In genomic region chr15:66696770-66697169, GRCh38 we compare ENCODE assay signal across 23 cellular contexts. TPM values are rescaled to one million over a fixed set of nuclear protein-coding genes. Genes with fewer than 3 reads are reported as not detected.
DNase-seq lines count a peak whose midpoint lies in the region; ATAC-seq, FAIRE-seq and TF ChIP-seq lines count a peak whose summit lies in the region.
"Had no signal": no experiment of that assay in that cellular context is flagged by ENCODE, and none has a peak within 500 bp of the region (broad histone marks: within the 10 kb centered on the region; RNA-seq: fewer than 3 reads in every experiment).

No MANE protein-coding gene starts in this region.

- H2BK15ac ChIP-seq in H1 (ENCODE audit: low read length) = 0 out of 2 replicates have a peak overlapping the region, but pooled peaks have one; percentile 18
- no peak overlapping the region for H2BK15ac ChIP-seq in mesendoderm (replicated peaks; ENCODE audit: low read depth)

- H4K20me1 ChIP-seq in H1 (replicated peaks in 1 of 2; ENCODE audit: control insufficient read depth in 1 of 2, insufficient read depth in 2 of 2, low read length in 2 of 2) = no peaks in the 10 kb centered on the region
- H4K20me1 ChIP-seq: BLaER1 treated with 17β-estradiol and CSF1 and Interleukin-3, amounts not matched to agents 10 nM and 100 nM had no signal

- H2BK5ac ChIP-seq in H1 (ENCODE audit: low read depth, low read length) (no peak overlapping the region), mesendoderm (ENCODE audit: low read length) (no peak overlapping the region)

- H3K4me3 Mint-ChIP-seq in naive thymus-derived CD4-positive, alpha-beta T cell = no peak overlapping the region
- no peak overlapping the region for H3K4me3 Mint-ChIP-seq in activated naive CD4-positive, alpha-beta T cell treated with anti-CD3 and anti-CD28 coated beads, Interleukin-2, amount 10 ng/mL, durations not matched to agents 7 days and 5 days
- H3K4me3 Mint-ChIP-seq: B cell; CD4-positive, alpha-beta T cell; CD8-positive, alpha-beta T cell had no signal

- H3K23ac ChIP-seq in H1 (ENCODE audit: insufficient read length) (no peak overlapping the region), mesendoderm (ENCODE audit: low read length) (no peak overlapping the region)

- H3K4me1 Mint-ChIP-seq in naive thymus-derived CD4-positive, alpha-beta T cell = peaks cover 7 to 34% (median 29%) of the 10 kb centered on the region in 7 donors
- H3K4me1 Mint-ChIP-seq in activated naive CD4-positive, alpha-beta T cell treated with anti-CD3 and anti-CD28 coated beads, Interleukin-2, amount 10 ng/mL, durations not matched to agents 7 days and 5 days = peaks cover 40% of the 10 kb centered on the region

- no peak overlapping the region for H4K8ac ChIP-seq in H1 (ENCODE audit: extremely low read depth, insufficient read depth, low read length)
- no peak overlapping the region for H4K8ac ChIP-seq in mesendoderm (ENCODE audit: low read depth, low read length)

- no peak overlapping the region for H2BK120ac ChIP-seq in H1 (replicated peaks; ENCODE audit: low read depth, low read length)
- H2BK120ac ChIP-seq in mesendoderm (ENCODE audit: low read depth, low read length) = no peak overlapping the region

- TF ChIP-seq RAD21 in H1 (IDR thresholded peaks at IDR 0.05 in 1 of 2, conservative IDR thresholded peaks at IDR 0.05 in 1 of 2; ENCODE audit: low read depth in 2 of 2, low read length in 2 of 2) = no peak

- no peak overlapping the region for H3K14ac ChIP-seq in H1 (ENCODE audit: insufficient read length)

- no peak overlapping the region for H3K4me3 ChIP-seq in HEK293 (ENCODE audit: low read depth, low read length)
- H3K4me3 ChIP-seq in H1 (ENCODE audit: extremely low read depth in 1 of 4, insufficient read depth in 2 of 4, low read depth in 3 of 4, low read length in 4 of 4) = no peak overlapping the region
- no peak overlapping the region for H3K4me3 ChIP-seq in mesendoderm (ENCODE audit: low read length)
- H3K4me3 ChIP-seq in naive thymus-derived CD4-positive, alpha-beta T cell (ENCODE audit: low read length) = no peak overlapping the region
- H3K4me3 ChIP-seq: A549; BLaER1 treated with 17β-estradiol and CSF1 and Interleukin-3, amounts not matched to agents 10 nM and 100 nM had no signal

- no peaks in the 10 kb centered on the region for H3K36me3 Mint-ChIP-seq in naive thymus-derived CD4-positive, alpha-beta T cell
- no peaks in the 10 kb centered on the region for H3K36me3 Mint-ChIP-seq in activated naive CD4-positive, alpha-beta T cell treated with anti-CD3 and anti-CD28 coated beads, Interleukin-2, amount 10 ng/mL, durations not matched to agents 7 days and 5 days

- H3K4me1 ChIP-seq in HEK293 (ENCODE audit: control insufficient read depth, insufficient read depth, low read length) = peaks cover 4% of the 10 kb centered on the region
- peaks cover 0 to 10% (median 5%) of the 10 kb centered on the region in 4 experiments; a peak in 5 of 7 replicates for H3K4me1 ChIP-seq in H1 (replicated peaks in 1 of 4; ENCODE audit: control insufficient read depth in 3 of 4, insufficient read depth in 4 of 4, low read length in 3 of 4)
- H3K4me1 ChIP-seq in mesendoderm (ENCODE audit: control insufficient read depth, low read depth, low read length) = peaks cover 17% of the 10 kb centered on the region
- H3K4me1 ChIP-seq in naive thymus-derived CD4-positive, alpha-beta T cell (ENCODE audit: control insufficient read depth in 2 of 2, insufficient read depth in 2 of 2, low read length in 2 of 2) = peaks cover 5 to 17% of the 10 kb centered on the region in 2 donors

- no peak overlapping the region for H2AFZ ChIP-seq in H1 (ENCODE audit: low read length)

- H3K36me3 ChIP-seq in HEK293 (ENCODE audit: control insufficient read depth in 2 of 2, insufficient read depth in 1 of 2, low read length in 2 of 2) (no peaks in the 10 kb centered on the region), H1 (ENCODE audit: control insufficient read depth in 2 of 4, insufficient read depth in 4 of 4, low read length in 3 of 4) (no peaks in the 10 kb centered on the region), mesendoderm (ENCODE audit: control insufficient read depth, insufficient read depth, low read length) (no peaks in the 10 kb centered on the region)
- no peaks in the 10 kb centered on the region for H3K36me3 ChIP-seq in naive thymus-derived CD4-positive, alpha-beta T cell (ENCODE audit: control insufficient read depth in 2 of 3, insufficient read depth in 3 of 3, low read length in 3 of 3)
- H3K36me3 ChIP-seq: BLaER1 treated with 17β-estradiol and CSF1 and Interleukin-3, amounts not matched to agents 10 nM and 100 nM had no signal

- peak overlapping the region in 7 of 9 donors; percentile 10 to 95 (median 47) for H3K27ac Mint-ChIP-seq in naive thymus-derived CD4-positive, alpha-beta T cell
- H3K27ac Mint-ChIP-seq in activated naive CD4-positive, alpha-beta T cell treated with anti-CD3 and anti-CD28 coated beads, Interleukin-2, amount 10 ng/mL, durations not matched to agents 7 days and 5 days = no peak overlapping the region
- H3K27ac Mint-ChIP-seq: B cell; CD4-positive, alpha-beta T cell; CD8-positive, alpha-beta T cell had no signal

- H2BK20ac ChIP-seq in H1 (ENCODE audit: low read length) = no peak overlapping the region

- H3K9me3 Mint-ChIP-seq in naive thymus-derived CD4-positive, alpha-beta T cell = no peaks in the 10 kb centered on the region
- H3K9me3 Mint-ChIP-seq in activated naive CD4-positive, alpha-beta T cell treated with anti-CD3 and anti-CD28 coated beads, Interleukin-2, amount 10 ng/mL, durations not matched to agents 7 days and 5 days = no peaks in the 10 kb centered on the region
- H3K9me3 Mint-ChIP-seq: CD4-positive, alpha-beta T cell; CD8-positive, alpha-beta T cell had no signal

- DNase-seq in H1 (ENCODE audit: low read depth in 1 of 2, low spot score in 2 of 2) = no peak
- no peak for DNase-seq in mesendoderm
- no peak for DNase-seq in naive thymus-derived CD4-positive, alpha-beta T cell
- no peak for DNase-seq in activated naive CD4-positive, alpha-beta T cell treated with anti-CD3 and anti-CD28 coated beads, Interleukin-2, amount 10 ng/mL, durations not matched to agents 7 days and 5 days
- no peak for DNase-seq in cerebellar cortex (ENCODE audit: low spot score)
- DNase-seq: AML-193; Caco-2; Calu3; CD4-positive, alpha-beta T cell; CD8-positive, alpha-beta T cell; DMS79 treated with DMSO at 0.1 percent for 48 hours; GF-D8 had no signal

- H4K5ac ChIP-seq in H1 (ENCODE audit: insufficient read length, low read depth, low read length) = no peak overlapping the region
- H4K5ac ChIP-seq in mesendoderm (ENCODE audit: low read length) = no peak overlapping the region

- TF ChIP-seq CTCF in HEK293 (tag by site-specific recombination; IDR thresholded peaks at IDR 0.05) = no peak
- no peak for TF ChIP-seq CTCF in H1 (IDR thresholded peaks at IDR 0.05; ENCODE audit: control extremely low read depth in 1 of 3, insufficient read depth in 1 of 3, low read depth in 1 of 3, low read length in 3 of 3)

- H3K79me1 ChIP-seq in H1 (ENCODE audit: low read depth, low read length) = no peaks in the 10 kb centered on the region
- no peaks in the 10 kb centered on the region for H3K79me1 ChIP-seq in mesendoderm (ENCODE audit: low read length)

- ATAC-seq in naive thymus-derived CD4-positive, alpha-beta T cell = no peak
- no peak for ATAC-seq in GM21737 (IDR thresholded peaks at IDR 0.05; ENCODE audit: unreplicated experiment)
- ATAC-seq: A549; CD8-positive, alpha-beta T cell had no signal

- no peak for FAIRE-seq in H1 (lab: Jason Lieb, UNC)
- FAIRE-seq: A549, D721Med, G401.6, GM12891, GM19239 had no signal

- CTCF ChIA-PET in HEK293 (lab: Yijun Ruan, JAX) (interaction anchor here (0.6 to 5.7 kb wide), 9 partner anchors 12 to 155 kb away, joined by 3 to 40 read pairs (median 3); no protein-coding TSS in a partner anchor), H1 (lab: Charles Lee; ENCODE audit: partially characterized antibody) (interaction anchor here (0.8 to 16.9 kb wide), 9 partner anchors 12 to 128 kb away, joined by 3 to 361 read pairs (median 21); no protein-coding TSS in a partner anchor)
- CTCF ChIA-PET in naive thymus-derived CD4-positive, alpha-beta T cell (lab: Charles Lee) = interaction anchor here (0.6 kb wide), 2 partner anchors 37 to 198 kb away, joined by 3 read pairs; no protein-coding TSS in a partner anchor
- CTCF ChIA-PET in activated naive CD4-positive, alpha-beta T cell treated with anti-CD3 and anti-CD28 coated beads, Interleukin-2, amount 10 ng/mL, durations not matched to agents 7 days and 5 days (lab: Charles Lee) = interaction anchor here (0.7 to 2.5 kb wide), 5 partner anchors 10 to 93 kb away, joined by 3 to 8 read pairs (median 5); no protein-coding TSS in a partner anchor

- WGBS in H1 (ENCODE audit: extremely low coverage in 1 of 2, insufficient coverage in 1 of 2, insufficient read length in 1 of 2, insufficient replicate concordance in 2 of 2, low coverage in 1 of 2, low lambda C conversion rate in 2 of 2, missing lambda C conversion rate in 1 of 2), 2 experiments = 83% methylated on average over 4 of the region's 4 CpGs; no CpG with 5 or more reads in 1 of the 2 experiments
- WGBS in mesendoderm (ENCODE audit: extremely low coverage, insufficient coverage, low lambda C conversion rate) = no CpG with 5 or more reads among the region's 4 CpGs

- H3K79me2 ChIP-seq in H1 (ENCODE audit: control insufficient read depth in 1 of 2, insufficient read depth in 2 of 2, low read length in 2 of 2) (no peaks in the 10 kb centered on the region), mesendoderm (ENCODE audit: control insufficient read depth, insufficient read depth, low read length) (no peaks in the 10 kb centered on the region)

- H2BK12ac ChIP-seq in H1 (ENCODE audit: low read depth, low read length) = no peak overlapping the region

- no peak overlapping the region for H3K4ac ChIP-seq in H1 (replicated peaks; ENCODE audit: insufficient read length, low read depth, low read length)
- H3K4ac ChIP-seq in mesendoderm (ENCODE audit: low read depth, low read length) = peak overlapping the region; percentile 61

- H3K18ac ChIP-seq in H1 (ENCODE audit: extremely low read depth, low read length) (no peak overlapping the region), mesendoderm (ENCODE audit: low read length) (no peak overlapping the region)

- no peak overlapping the region for H3K27ac ChIP-seq in HEK293 (ENCODE audit: extremely low read depth, low read depth, low read length)
- H3K27ac ChIP-seq in H1 (ENCODE audit: low read depth, low read length) = no peak overlapping the region
- H3K27ac ChIP-seq in mesendoderm (ENCODE audit: low read depth, low read length) = no peak overlapping the region
- H3K27ac ChIP-seq in naive thymus-derived CD4-positive, alpha-beta T cell (ENCODE audit: low read depth, low read length) = no peak overlapping the region
- H3K27ac ChIP-seq: 22Rv1; A549; BLaER1 treated with 17β-estradiol and CSF1 and Interleukin-3, amounts not matched to agents 10 nM and 100 nM; C4-2B had no signal

- H2AK5ac ChIP-seq in H1 (ENCODE audit: low read depth, low read length) = no peak overlapping the region
- H2AK5ac ChIP-seq in mesendoderm (ENCODE audit: low read length) = peak overlapping the region; percentile 76

- no peak overlapping the region for H3K56ac ChIP-seq in H1 (replicated peaks; ENCODE audit: insufficient read length, low read depth, low read length)
- H3K56ac ChIP-seq in mesendoderm (ENCODE audit: low read length) = no peak overlapping the region

- TF ChIP-seq POLR2A in H1 (IDR thresholded peaks at IDR 0.05; ENCODE audit: control extremely low read depth in 1 of 2, low read depth in 2 of 2, low read length in 2 of 2) = no peak

- peaks cover 0 to under 1% (median 0%) of the 10 kb centered on the region in 5 donors for H3K27me3 Mint-ChIP-seq in naive thymus-derived CD4-positive, alpha-beta T cell
- peaks cover 8% of the 10 kb centered on the region for H3K27me3 Mint-ChIP-seq in activated naive CD4-positive, alpha-beta T cell treated with anti-CD3 and anti-CD28 coated beads, Interleukin-2, amount 10 ng/mL, durations not matched to agents 7 days and 5 days
- H3K27me3 Mint-ChIP-seq: B cell had no signal

- intact Hi-C loops in naive thymus-derived CD4-positive, alpha-beta T cell (cut with micrococcal nuclease) = no loop called here

- no peak for TF ChIP-seq EP300 in H1 (IDR thresholded peaks at IDR 0.05; ENCODE audit: borderline replicate concordance in 1 of 2, low read depth in 2 of 2, low read length in 2 of 2)

- H3K4me2 ChIP-seq in H1 (ENCODE audit: insufficient read depth in 1 of 2, low read depth in 2 of 2, low read length in 2 of 2) (no peak overlapping the region), mesendoderm (ENCODE audit: low read length) (no peak overlapping the region)
- H3K4me2 ChIP-seq: A549; BLaER1 treated with 17β-estradiol and CSF1 and Interleukin-3, amounts not matched to agents 10 nM and 100 nM had no signal

- no peak overlapping the region for H4K91ac ChIP-seq in H1 (replicated peaks; ENCODE audit: insufficient read length, low read length)

- peaks cover 7% of the 10 kb centered on the region; the same call in 1 of the 2 replicates for H3K23me2 ChIP-seq in H1 (ENCODE audit: low read depth, low read length)

- H3K27me3 ChIP-seq in H1 (replicated peaks in 1 of 4; ENCODE audit: control insufficient read depth in 3 of 4, extremely low read depth in 1 of 4, insufficient read depth in 3 of 4, low read length in 3 of 4) (peaks cover 0 to 9% (median 6%) of the 10 kb centered on the region in 4 experiments; a peak in 4 of 7 replicates), mesendoderm (ENCODE audit: insufficient read depth, low read length, poor library complexity) (no peaks in the 10 kb centered on the region)
- H3K27me3 ChIP-seq in naive thymus-derived CD4-positive, alpha-beta T cell (ENCODE audit: control insufficient read depth in 2 of 2, insufficient read depth in 2 of 2, low read length in 2 of 2) = no peaks in the 10 kb centered on the region

- H3K9me3 ChIP-seq in HEK293 (ENCODE audit: control insufficient read depth, insufficient read depth, low read depth, low read length) (no peaks in the 10 kb centered on the region), H1 (ENCODE audit: insufficient read depth in 2 of 2, low read depth in 1 of 2, low read length in 1 of 2) (no peaks in the 10 kb centered on the region)
- H3K9me3 ChIP-seq in naive thymus-derived CD4-positive, alpha-beta T cell (ENCODE audit: control insufficient read depth in 2 of 3, low read length in 3 of 3) = no peaks in the 10 kb centered on the region
- H3K9me3 ChIP-seq: A549; BLaER1 treated with 17β-estradiol and CSF1 and Interleukin-3, amounts not matched to agents 10 nM and 100 nM; Caco-2 had no signal

- H3K9ac ChIP-seq in H1 (replicated peaks in 1 of 4; ENCODE audit: extremely low read depth in 1 of 4, low read depth in 3 of 4, low read length in 3 of 4) (no peak overlapping the region), mesendoderm (ENCODE audit: low read length) (no peak overlapping the region)
- H3K9ac ChIP-seq: BLaER1 treated with 17β-estradiol and CSF1 and Interleukin-3, amounts not matched to agents 10 nM and 100 nM had no signal

- POLR2A ChIA-PET in HEK293 (lab: Yijun Ruan, JAX) (interaction anchor here (1.0 kb wide), 1 partner anchor 15 kb away, joined by 3 read pairs; no protein-coding TSS in a partner anchor), H1 (lab: Charles Lee; ENCODE audit: partially characterized antibody) (no interaction called here)
- POLR2A ChIA-PET in naive thymus-derived CD4-positive, alpha-beta T cell (lab: Charles Lee) = no interaction called here

RNA-seq across cellular contexts. Expression of gene SMAD6, which starts 5.3 kb away (rescaled TPM):
- 7.0 and 7.6 TPM in 2 replicates for total RNA-seq in H1 (2021; fragmentation: NEBNext Ultra II Directional; extraction: Animal tissue kit (Norgen Biotek cat#: 25700))
- polyA plus RNA-seq in H1 (2011; rRNA removed) = 1.8 and 3.4 TPM in 2 replicates
- 2.6 TPM for polyA plus RNA-seq in H1 (2011; cell fraction: cytosol; rRNA removed)
- polyA plus RNA-seq in H1 (2011; cell fraction: nucleus; rRNA removed) = 11.4 TPM
- polyA plus RNA-seq in H1 (2012, experiment 1 of 2) = 2.9 to 3.9 TPM (median 3.1 TPM) in 4 replicates
- polyA plus RNA-seq in H1 (2012, experiment 2 of 2) = 2.1 TPM
- 1.9 TPM for polyA plus RNA-seq in H1 (2013, experiment 1 of 2)
- polyA plus RNA-seq in H1 (2013, experiment 2 of 2) = 2.1 TPM
- 3.9 and 6.1 TPM in 2 replicates for polyA minus RNA-seq in H1 (2011; rRNA and poly(A)+ RNA removed)
- polyA minus RNA-seq in H1 (2011; cell fraction: cytosol; rRNA and poly(A)+ RNA removed) = 6.3 TPM
- 12.2 TPM for polyA minus RNA-seq in H1 (2011; cell fraction: nucleus; rRNA and poly(A)+ RNA removed)
- 7.8 TPM for polyA plus RNA-seq in mesendoderm (2013, experiment 1 of 2)
- polyA plus RNA-seq in mesendoderm (2013, experiment 2 of 2) = 7.4 TPM
- total RNA-seq in naive thymus-derived CD4-positive, alpha-beta T cell = under 1 TPM; 0.27 to 0.76 (median 0.40) TPM
- polyA plus RNA-seq in naive thymus-derived CD4-positive, alpha-beta T cell = not detected
